8 cellular contexts compared by ENCODE assay signal in the genomic region with DNA sequence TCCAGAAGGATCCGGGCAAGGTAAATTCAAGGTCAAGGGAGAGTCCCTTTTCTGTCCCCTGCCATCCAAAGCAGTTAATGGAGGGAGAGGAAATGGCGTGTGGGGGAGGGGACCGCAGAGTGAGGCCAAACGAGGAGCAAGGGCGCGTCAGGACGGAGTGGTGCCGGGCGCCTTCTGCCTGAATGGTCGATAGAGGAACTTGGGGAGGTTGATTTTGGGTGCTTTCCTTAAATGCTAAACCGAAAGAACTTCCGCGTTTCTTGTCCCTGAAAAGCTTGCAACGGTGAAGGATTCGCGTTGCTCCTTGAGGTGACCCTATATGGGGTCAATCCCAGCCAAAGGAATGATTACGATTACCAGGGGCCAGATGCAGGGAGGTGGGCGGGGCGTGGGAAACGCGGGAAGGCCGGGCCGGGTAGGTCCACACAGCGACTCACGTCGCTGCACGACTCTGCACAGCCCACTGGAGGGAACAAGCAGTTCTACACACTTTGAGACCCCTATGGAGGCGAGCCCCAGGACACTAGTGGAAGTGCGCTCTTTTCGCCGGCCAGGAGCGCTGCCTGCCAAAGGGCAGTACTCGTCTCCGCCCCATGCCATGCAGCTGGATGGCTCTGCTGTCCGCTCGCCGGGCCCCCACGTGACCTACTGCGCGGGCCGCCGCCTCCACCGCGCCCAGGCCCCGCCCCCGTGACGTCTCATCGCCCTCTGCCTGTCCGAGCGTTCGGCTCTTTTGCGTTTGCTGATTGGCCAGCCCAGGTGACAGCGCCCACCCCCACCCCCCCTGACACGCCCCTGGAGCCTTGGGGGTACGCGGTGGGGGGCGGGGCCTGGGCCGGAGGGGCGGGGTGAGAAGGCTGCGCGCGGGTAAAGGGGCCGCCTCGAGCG. TPM values are rescaled to one million over a fixed set of nuclear protein-coding genes. Genes with fewer than 3 reads are reported as not detected.
A peak's percentile ranks its signal among the peaks of the same experiment; 100 is the strongest.
DNase-seq lines count a peak whose midpoint lies in the region; ATAC-seq and TF ChIP-seq lines count a peak whose summit lies in the region.

No MANE protein-coding gene starts in this region.

- H3K36me3 Mint-ChIP-seq in CD4-positive, alpha-beta T cell (ENCODE audit: low read depth) = peaks cover 6% of the 10 kb centered on the region
- H3K36me3 Mint-ChIP-seq in activated CD4-positive, alpha-beta memory T cell treated with anti-CD3 and anti-CD28 coated beads for 36 hours = peaks cover 17% of the 10 kb centered on the region

- POLR2A ChIA-PET in CD4-positive, alpha-beta T cell (lab: Charles Lee) = no interaction called here
- POLR2A ChIA-PET in activated CD4-positive, alpha-beta memory T cell treated with anti-CD3 and anti-CD28 coated beads for 36 hours (lab: Charles Lee) = interaction anchor here (1.9 kb wide), 1 partner anchor 82 kb away, joined by 5 read pairs; no protein-coding TSS in a partner anchor

- no peaks in the 10 kb centered on the region for H3K9me3 ChIP-seq in CD4-positive, alpha-beta T cell (ENCODE audit: control insufficient read depth, low read length)
- no peaks in the 10 kb centered on the region for H3K9me3 ChIP-seq in duodenal mucosa (ENCODE audit: control insufficient read depth in 1 of 2, low read length in 2 of 2)
- no peaks in the 10 kb centered on the region for H3K9me3 ChIP-seq in lower lobe of right lung

- intact Hi-C loops in CD4-positive, alpha-beta T cell (cut with DNase I, micrococcal nuclease) = loop anchor here in 1 of 2 experiments (1.0 to 10.0 kb wide), 2 partner anchors 75 to 232 kb away; partner anchors contain the start of genes TAB3 and TASL
- intact Hi-C loops in activated CD4-positive, alpha-beta memory T cell treated with anti-CD3 and anti-CD28 coated beads for 36 hours (cut with micrococcal nuclease) = loop anchor here (2.0 kb wide), 1 partner anchor 236 kb away; the partner anchor contains the start of gene TAB3
- intact Hi-C loops in lower lobe of right lung (cut with DNase I) = no loop called here

- peak; percentile 84 for ATAC-seq in CD4-positive, alpha-beta T cell (ENCODE audit: poor library complexity)
- ATAC-seq in GM19452 (IDR thresholded peaks at IDR 0.05; ENCODE audit: unreplicated experiment) (peak; percentile 88), HG03571 (IDR thresholded peaks at IDR 0.05; ENCODE audit: unreplicated experiment) (peak; percentile 86), lower lobe of right lung (peak; percentile 97 to 98)

- peak overlapping the region; percentile 59 to 90 for H3K9ac ChIP-seq in duodenal mucosa (ENCODE audit: low read depth in 1 of 2, low read length in 2 of 2)

- H3K4me1 ChIP-seq in duodenal mucosa (ENCODE audit: control insufficient read depth in 1 of 2, insufficient read depth in 2 of 2, low read length in 2 of 2) (peaks cover 0 to 5% of the 10 kb centered on the region in 2 donors), lower lobe of right lung (no peaks in the 10 kb centered on the region)

- H3K4me3 ChIP-seq in duodenal mucosa (ENCODE audit: low read depth in 1 of 2, low read length in 2 of 2) (peak overlapping the region; percentile 81 to 85), lower lobe of right lung (peak overlapping the region; percentile 69)

- TF ChIP-seq CTCF in CD4-positive, alpha-beta T cell (IDR thresholded peaks at IDR 0.05) = no peak
- TF ChIP-seq CTCF in lower lobe of right lung (IDR thresholded peaks at IDR 0.05) = no peak

- H3K9me3 Mint-ChIP-seq in CD4-positive, alpha-beta T cell = no peaks in the 10 kb centered on the region
- H3K9me3 Mint-ChIP-seq in activated CD4-positive, alpha-beta memory T cell treated with anti-CD3 and anti-CD28 coated beads for 36 hours = no peaks in the 10 kb centered on the region

- peaks cover 45% of the 10 kb centered on the region for H3K4me1 Mint-ChIP-seq in CD4-positive, alpha-beta T cell (ENCODE audit: low read depth)
- H3K4me1 Mint-ChIP-seq in activated CD4-positive, alpha-beta memory T cell treated with anti-CD3 and anti-CD28 coated beads for 36 hours (ENCODE audit: low read depth) = peaks cover 43% of the 10 kb centered on the region

- H3K27ac Mint-ChIP-seq in CD4-positive, alpha-beta T cell = peak overlapping the region; percentile 96
- H3K27ac Mint-ChIP-seq in activated CD4-positive, alpha-beta memory T cell treated with anti-CD3 and anti-CD28 coated beads for 36 hours = peak overlapping the region; percentile 92

- H3K36me3 ChIP-seq in duodenal mucosa (ENCODE audit: control insufficient read depth in 1 of 2, insufficient read depth in 2 of 2, low read length in 2 of 2) (no peaks in the 10 kb centered on the region), lower lobe of right lung (no peaks in the 10 kb centered on the region)

- no peaks in the 10 kb centered on the region for H3K27me3 Mint-ChIP-seq in CD4-positive, alpha-beta T cell
- H3K27me3 Mint-ChIP-seq in activated CD4-positive, alpha-beta memory T cell treated with anti-CD3 and anti-CD28 coated beads for 36 hours = no peaks in the 10 kb centered on the region

- H3K27ac ChIP-seq in CD4-positive, alpha-beta T cell (ENCODE audit: low read depth, low read length) = peak overlapping the region; percentile 56
- peak overlapping the region; percentile 89 for H3K27ac ChIP-seq in duodenal mucosa (ENCODE audit: low read depth, low read length)
- peak overlapping the region; percentile 82 for H3K27ac ChIP-seq in lower lobe of right lung

- CTCF ChIA-PET in CD4-positive, alpha-beta T cell (lab: Charles Lee) = no interaction called here
- CTCF ChIA-PET in activated CD4-positive, alpha-beta memory T cell treated with anti-CD3 and anti-CD28 coated beads for 36 hours (lab: Charles Lee) = no interaction called here

- peak overlapping the region; percentile 96 for H3K4me3 Mint-ChIP-seq in CD4-positive, alpha-beta T cell
- peak overlapping the region; percentile 88 for H3K4me3 Mint-ChIP-seq in activated CD4-positive, alpha-beta memory T cell treated with anti-CD3 and anti-CD28 coated beads for 36 hours

- no peaks in the 10 kb centered on the region for H3K27me3 ChIP-seq in CD4-positive, alpha-beta T cell (ENCODE audit: control insufficient read depth, insufficient read depth, low read length)
- H3K27me3 ChIP-seq in duodenal mucosa (ENCODE audit: control insufficient read depth in 1 of 2, insufficient read depth in 2 of 2, low read length in 2 of 2) (no peaks in the 10 kb centered on the region), lower lobe of right lung (ENCODE audit: low read depth) (no peaks in the 10 kb centered on the region)

- DNase-seq in CD4-positive, alpha-beta T cell = peak; percentile 72 to 88 (median 86)
- DNase-seq in NCI-H82 (lab: John Stamatoyannopoulos, UW) (peak; percentile 96), lower lobe of right lung (peak; percentile 96)
- DNase-seq in activated CD4-positive, alpha-beta memory T cell treated with anti-CD3 and anti-CD28 coated beads for 36 hours = peak; percentile 95
- DNase-seq in stimulated activated CD4-positive, alpha-beta T cell treated with anti-CD3 and anti-CD28 coated beads, Interleukin-4, amount 100 ng/mL, for 48 hours (ENCODE audit: low read depth in 2 of 2) = peak; percentile 88 to 91

RNA-seq across cellular contexts. Expression of gene GK, which starts 0.5 kb away (rescaled TPM):
- 1 to 10 TPM; 1.4 to 1.9 TPM for total RNA-seq in CD4-positive, alpha-beta T cell
- 100 to 1,000 TPM in 1 of 2 experiments, 10 to 100 TPM in 1; 95.2 to 100 TPM for total RNA-seq in activated CD4-positive, alpha-beta memory T cell treated with anti-CD3 and anti-CD28 coated beads for 36 hours
- 46.3 TPM for total RNA-seq in lower lobe of right lung

Comparison
In these comparisons a context has a peak if more than half of its experiments do, and no peak if none do; other contexts are left out.
1. Peak in every context shown above with its lines: DNase-seq, ATAC-seq, H3K4me3 ChIP-seq and H3K27ac ChIP-seq.
2. RNA of gene GK, which starts 0.5 kb away (total RNA-seq): 95.2 to 100 TPM in activated CD4-positive, alpha-beta memory T cell treated with anti-CD3 and anti-CD28 coated beads for 36 hours and 46.3 TPM in lower lobe of right lung (single experiment); 1.4 to 1.9 TPM in CD4-positive, alpha-beta T cell; every median in the first group is over 10 times any median in the second.